8 cellular contexts compared by ENCODE assay signal in the genomic region with DNA sequence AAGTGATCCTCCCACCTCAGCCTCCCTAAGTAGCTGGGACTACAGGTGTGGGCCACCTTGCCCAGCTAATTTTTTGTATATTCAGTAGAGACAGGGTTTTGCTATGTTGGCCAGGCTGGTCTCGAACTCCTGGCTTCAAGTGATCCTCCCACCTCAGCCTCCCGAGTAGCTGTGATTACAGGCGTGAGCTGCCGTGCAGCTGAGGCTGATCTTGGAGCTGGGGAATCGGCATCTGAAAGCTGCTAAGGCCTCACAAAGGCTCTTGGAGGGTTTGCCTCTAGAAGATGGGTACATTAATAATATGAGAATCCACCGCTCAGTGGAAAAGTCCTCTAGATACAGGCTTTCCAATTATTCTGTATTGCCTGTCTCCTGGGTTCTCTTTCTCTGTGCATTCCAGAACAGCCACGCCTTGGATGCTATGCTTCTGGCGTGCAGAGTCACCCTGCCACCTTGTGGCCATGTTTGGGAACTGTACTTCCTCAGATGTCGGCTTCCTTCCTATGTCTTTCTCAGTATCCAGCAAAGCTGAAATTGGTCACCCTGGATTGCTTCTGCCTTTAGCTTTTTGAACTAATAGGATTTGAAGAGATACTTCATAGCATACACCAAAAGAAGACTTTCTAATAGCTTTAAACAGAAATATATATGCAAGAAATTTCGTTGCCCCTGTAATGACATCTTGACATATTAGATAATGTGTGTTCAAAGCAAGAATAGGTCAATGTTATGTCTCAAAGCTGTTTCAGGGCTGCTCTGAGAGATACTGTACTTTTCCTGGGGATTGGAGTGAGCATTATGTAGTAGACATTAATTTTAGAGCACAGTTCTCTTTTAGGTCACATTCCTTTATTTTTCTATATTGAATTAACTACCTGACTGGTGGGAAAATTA. TPM values are rescaled to one million over a fixed set of nuclear protein-coding genes. Genes with fewer than 3 reads are reported as not detected.
DNase-seq lines count a peak whose midpoint lies in the region; ATAC-seq lines count a peak whose summit lies in the region.

No MANE protein-coding gene starts in this region.

- DNase-seq in ACHN: peak; percentile 73
- peak; percentile 65 for DNase-seq in NCI-H226
- DNase-seq in activated CD4-positive, CD25-positive, alpha-beta regulatory T cell (lab: John Stamatoyannopoulos, UW): peak; percentile 24 to 55 (median 41)
- peak; percentile 65 for DNase-seq in central memory CD4-positive, alpha-beta T cell
- DNase-seq in left colon: peak; percentile 62 to 81
- DNase-seq in stimulated activated CD4-positive, alpha-beta T cell treated with anti-CD3 and anti-CD28 coated beads, Interleukin-4, amount 100 ng/mL, for 24 hours: peak; percentile 81

- intact Hi-C loops in left colon (cut with DNase I, micrococcal nuclease): loop anchor here (5.0 to 10.0 kb wide), 2 partner anchors 373 to 380 kb away; no protein-coding TSS in a partner anchor

- ATAC-seq in GM18519 (IDR thresholded peaks at IDR 0.05; ENCODE audit: low FRiP score, unreplicated experiment): peak; percentile 92
- ATAC-seq in HG03095 (IDR thresholded peaks at IDR 0.05; ENCODE audit: unreplicated experiment): peak; percentile 91
- peak; percentile 98 for ATAC-seq in left colon

- in situ Hi-C loops in ACHN (cut with HindIII; ENCODE audit: low pct_ligation_motif_present, low pct_unique_long_range_greater_than_20kb, low sequenced_read_pairs): no loop called here

RNA-seq across cellular contexts. Expression of gene SYT16, which starts 25.1 kb away (rescaled TPM):
- total RNA-seq in left colon: not detected

Comparison
In these comparisons a context has a peak if more than half of its experiments do, and no peak if none do; other contexts are left out.
1. Peak in every context shown above with its lines: DNase-seq and ATAC-seq.